ENCODE assay signal across 1 cellular context in the genomic region with DNA sequence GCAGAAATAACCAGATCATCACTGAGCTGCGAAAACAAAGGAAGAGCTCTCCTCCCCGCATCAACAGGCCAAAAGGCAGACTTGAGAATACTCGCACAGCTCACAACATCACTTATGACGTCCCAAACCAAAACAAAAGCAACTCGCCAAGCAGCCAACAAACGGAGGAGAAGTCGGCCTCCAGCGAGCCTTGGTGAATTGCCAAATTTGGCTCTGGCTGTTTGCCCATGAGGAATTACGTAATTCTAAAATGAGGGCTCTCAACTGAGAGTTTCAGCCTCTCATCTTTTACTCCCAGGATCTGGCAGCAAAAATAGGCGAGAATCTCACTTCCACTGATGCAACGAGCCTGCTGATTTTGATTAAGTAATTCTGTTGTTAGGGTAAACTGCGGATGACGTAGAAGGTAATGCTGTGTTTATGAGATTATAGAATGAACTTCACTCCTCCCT.
A peak's percentile ranks its signal among the peaks of the same experiment; 100 is the strongest.
TF ChIP-seq lines count a peak whose summit lies in the region.

No MANE protein-coding gene starts in this region.

TF ChIP-seq in HEK293, 187 proteins besides CTCF, POLR2A, EP300 and RAD21 (continued from another document):
- TF ChIP-seq, protein P1, sequence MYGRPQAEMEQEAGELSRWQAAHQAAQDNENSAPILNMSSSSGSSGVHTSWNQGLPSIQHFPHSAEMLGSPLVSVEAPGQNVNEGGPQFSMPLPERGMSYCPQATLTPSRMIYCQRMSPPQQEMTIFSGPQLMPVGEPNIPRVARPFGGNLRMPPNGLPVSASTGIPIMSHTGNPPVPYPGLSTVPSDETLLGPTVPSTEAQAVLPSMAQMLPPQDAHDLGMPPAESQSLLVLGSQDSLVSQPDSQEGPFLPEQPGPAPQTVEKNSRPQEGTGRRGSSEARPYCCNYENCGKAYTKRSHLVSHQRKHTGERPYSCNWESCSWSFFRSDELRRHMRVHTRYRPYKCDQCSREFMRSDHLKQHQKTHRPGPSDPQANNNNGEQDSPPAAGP (tag by site-specific recombination; IDR thresholded peaks at IDR 0.05): no peak
- TF ChIP-seq, protein P2, sequence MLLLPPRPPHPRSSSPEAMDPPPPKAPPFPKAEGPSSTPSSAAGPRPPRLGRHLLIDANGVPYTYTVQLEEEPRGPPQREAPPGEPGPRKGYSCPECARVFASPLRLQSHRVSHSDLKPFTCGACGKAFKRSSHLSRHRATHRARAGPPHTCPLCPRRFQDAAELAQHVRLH (tag by site-specific recombination; IDR thresholded peaks at IDR 0.05): 0 out of 2 replicates have a peak, but pooled peaks have one; percentile 52
- TF ChIP-seq ZNF391 (tag by site-specific recombination; IDR thresholded peaks at IDR 0.05; ENCODE audit: borderline replicate concordance, low read depth) (no peak), KLF1 (tag by site-specific recombination; IDR thresholded peaks at IDR 0.05) (no peak), ZNF473 (tag by site-specific recombination; IDR thresholded peaks at IDR 0.05) (no peak), ZNF423 (tag by site-specific recombination; IDR thresholded peaks at IDR 0.05) (no peak), ZNF571 (tag by site-specific recombination; IDR thresholded peaks at IDR 0.05) (no peak), ZNF114 (tag by site-specific recombination; IDR thresholded peaks at IDR 0.05) (no peak), ZNF175 (tag by site-specific recombination; IDR thresholded peaks at IDR 0.05) (no peak), OSR2 (tag by site-specific recombination; IDR thresholded peaks at IDR 0.05) (peak; percentile 29; the same call in 1 of the 2 replicates), ZNF830 (tag by site-specific recombination; IDR thresholded peaks at IDR 0.05; ENCODE audit: low read depth) (no peak), PRDM1 (tag by site-specific recombination; IDR thresholded peaks at IDR 0.05) (peak; percentile 68), MEIS1 (CRISPR knock-in tag; IDR thresholded peaks at IDR 0.05; ENCODE audit: borderline replicate concordance) (no peak), FEZF1 (tag by site-specific recombination; IDR thresholded peaks at IDR 0.05) (peak; percentile 58), TRIM28 (IDR thresholded peaks at IDR 0.05; ENCODE audit: borderline replicate concordance, low read length) (peak; percentile 43; the same call in 1 of the 2 replicates), ZXDB (tag by site-specific recombination; IDR thresholded peaks at IDR 0.05) (0 out of 2 replicates have a peak, but pooled peaks have one; percentile 20), ZBTB8A (tag by site-specific recombination; IDR thresholded peaks at IDR 0.05) (peak; percentile 66), BCL11A (tag by site-specific recombination; IDR thresholded peaks at IDR 0.05; ENCODE audit: low read depth) (no peak), MYNN (tag by site-specific recombination; IDR thresholded peaks at IDR 0.05; ENCODE audit: borderline replicate concordance) (no peak), WT1 (tag by site-specific recombination; IDR thresholded peaks at IDR 0.05) (no peak), ZNF561 (tag by site-specific recombination; IDR thresholded peaks at IDR 0.05; ENCODE audit: borderline replicate concordance) (peak; percentile 41; the same call in 1 of the 2 replicates), ZNF335 (tag by site-specific recombination; conservative IDR thresholded peaks at IDR 0.05) (0 out of 2 replicates have a peak, but pooled peaks have one; percentile 8), ZNF785 (tag by site-specific recombination; IDR thresholded peaks at IDR 0.05) (no peak), ZNF138 (tag by site-specific recombination; IDR thresholded peaks at IDR 0.05; ENCODE audit: borderline replicate concordance) (no peak), ZNF510 (tag by site-specific recombination; IDR thresholded peaks at IDR 0.05; ENCODE audit: insufficient replicate concordance) (peak; percentile 19), SP3 (tag by site-specific recombination; IDR thresholded peaks at IDR 0.05) (no peak), ZNF768 (tag by site-specific recombination; IDR thresholded peaks at IDR 0.05) (no peak)
- TF ChIP-seq, protein P3, sequence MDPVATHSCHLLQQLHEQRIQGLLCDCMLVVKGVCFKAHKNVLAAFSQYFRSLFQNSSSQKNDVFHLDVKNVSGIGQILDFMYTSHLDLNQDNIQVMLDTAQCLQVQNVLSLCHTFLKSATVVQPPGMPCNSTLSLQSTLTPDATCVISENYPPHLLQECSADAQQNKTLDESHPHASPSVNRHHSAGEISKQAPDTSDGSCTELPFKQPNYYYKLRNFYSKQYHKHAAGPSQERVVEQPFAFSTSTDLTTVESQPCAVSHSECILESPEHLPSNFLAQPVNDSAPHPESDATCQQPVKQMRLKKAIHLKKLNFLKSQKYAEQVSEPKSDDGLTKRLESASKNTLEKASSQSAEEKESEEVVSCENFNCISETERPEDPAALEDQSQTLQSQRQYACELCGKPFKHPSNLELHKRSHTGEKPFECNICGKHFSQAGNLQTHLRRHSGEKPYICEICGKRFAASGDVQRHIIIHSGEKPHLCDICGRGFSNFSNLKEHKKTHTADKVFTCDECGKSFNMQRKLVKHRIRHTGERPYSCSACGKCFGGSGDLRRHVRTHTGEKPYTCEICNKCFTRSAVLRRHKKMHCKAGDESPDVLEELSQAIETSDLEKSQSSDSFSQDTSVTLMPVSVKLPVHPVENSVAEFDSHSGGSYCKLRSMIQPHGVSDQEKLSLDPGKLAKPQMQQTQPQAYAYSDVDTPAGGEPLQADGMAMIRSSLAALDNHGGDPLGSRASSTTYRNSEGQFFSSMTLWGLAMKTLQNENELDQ (tag by site-specific recombination; IDR thresholded peaks at IDR 0.05; ENCODE audit: low read depth): no peak
- TF ChIP-seq, protein P4, sequence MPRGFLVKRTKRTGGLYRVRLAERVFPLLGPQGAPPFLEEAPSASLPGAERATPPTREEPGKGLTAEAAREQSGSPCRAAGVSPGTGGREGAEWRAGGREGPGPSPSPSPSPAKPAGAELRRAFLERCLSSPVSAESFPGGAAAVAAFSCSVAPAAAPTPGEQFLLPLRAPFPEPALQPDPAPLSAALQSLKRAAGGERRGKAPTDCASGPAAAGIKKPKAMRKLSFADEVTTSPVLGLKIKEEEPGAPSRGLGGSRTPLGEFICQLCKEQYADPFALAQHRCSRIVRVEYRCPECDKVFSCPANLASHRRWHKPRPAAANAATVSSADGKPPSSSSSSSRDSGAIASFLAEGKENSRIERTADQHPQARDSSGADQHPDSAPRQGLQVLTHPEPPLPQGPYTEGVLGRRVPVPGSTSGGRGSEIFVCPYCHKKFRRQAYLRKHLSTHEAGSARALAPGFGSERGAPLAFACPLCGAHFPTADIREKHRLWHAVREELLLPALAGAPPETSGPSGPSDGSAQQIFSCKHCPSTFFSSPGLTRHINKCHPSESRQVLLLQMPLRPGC (tag by site-specific recombination; IDR thresholded peaks at IDR 0.05): no peak
- TF ChIP-seq, protein P5, sequence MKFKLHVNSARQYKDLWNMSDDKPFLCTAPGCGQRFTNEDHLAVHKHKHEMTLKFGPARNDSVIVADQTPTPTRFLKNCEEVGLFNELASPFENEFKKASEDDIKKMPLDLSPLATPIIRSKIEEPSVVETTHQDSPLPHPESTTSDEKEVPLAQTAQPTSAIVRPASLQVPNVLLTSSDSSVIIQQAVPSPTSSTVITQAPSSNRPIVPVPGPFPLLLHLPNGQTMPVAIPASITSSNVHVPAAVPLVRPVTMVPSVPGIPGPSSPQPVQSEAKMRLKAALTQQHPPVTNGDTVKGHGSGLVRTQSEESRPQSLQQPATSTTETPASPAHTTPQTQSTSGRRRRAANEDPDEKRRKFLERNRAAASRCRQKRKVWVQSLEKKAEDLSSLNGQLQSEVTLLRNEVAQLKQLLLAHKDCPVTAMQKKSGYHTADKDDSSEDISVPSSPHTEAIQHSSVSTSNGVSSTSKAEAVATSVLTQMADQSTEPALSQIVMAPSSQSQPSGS (tag by site-specific recombination; IDR thresholded peaks at IDR 0.05; ENCODE audit: low read depth): peak; percentile 98
- TF ChIP-seq, protein P6, sequence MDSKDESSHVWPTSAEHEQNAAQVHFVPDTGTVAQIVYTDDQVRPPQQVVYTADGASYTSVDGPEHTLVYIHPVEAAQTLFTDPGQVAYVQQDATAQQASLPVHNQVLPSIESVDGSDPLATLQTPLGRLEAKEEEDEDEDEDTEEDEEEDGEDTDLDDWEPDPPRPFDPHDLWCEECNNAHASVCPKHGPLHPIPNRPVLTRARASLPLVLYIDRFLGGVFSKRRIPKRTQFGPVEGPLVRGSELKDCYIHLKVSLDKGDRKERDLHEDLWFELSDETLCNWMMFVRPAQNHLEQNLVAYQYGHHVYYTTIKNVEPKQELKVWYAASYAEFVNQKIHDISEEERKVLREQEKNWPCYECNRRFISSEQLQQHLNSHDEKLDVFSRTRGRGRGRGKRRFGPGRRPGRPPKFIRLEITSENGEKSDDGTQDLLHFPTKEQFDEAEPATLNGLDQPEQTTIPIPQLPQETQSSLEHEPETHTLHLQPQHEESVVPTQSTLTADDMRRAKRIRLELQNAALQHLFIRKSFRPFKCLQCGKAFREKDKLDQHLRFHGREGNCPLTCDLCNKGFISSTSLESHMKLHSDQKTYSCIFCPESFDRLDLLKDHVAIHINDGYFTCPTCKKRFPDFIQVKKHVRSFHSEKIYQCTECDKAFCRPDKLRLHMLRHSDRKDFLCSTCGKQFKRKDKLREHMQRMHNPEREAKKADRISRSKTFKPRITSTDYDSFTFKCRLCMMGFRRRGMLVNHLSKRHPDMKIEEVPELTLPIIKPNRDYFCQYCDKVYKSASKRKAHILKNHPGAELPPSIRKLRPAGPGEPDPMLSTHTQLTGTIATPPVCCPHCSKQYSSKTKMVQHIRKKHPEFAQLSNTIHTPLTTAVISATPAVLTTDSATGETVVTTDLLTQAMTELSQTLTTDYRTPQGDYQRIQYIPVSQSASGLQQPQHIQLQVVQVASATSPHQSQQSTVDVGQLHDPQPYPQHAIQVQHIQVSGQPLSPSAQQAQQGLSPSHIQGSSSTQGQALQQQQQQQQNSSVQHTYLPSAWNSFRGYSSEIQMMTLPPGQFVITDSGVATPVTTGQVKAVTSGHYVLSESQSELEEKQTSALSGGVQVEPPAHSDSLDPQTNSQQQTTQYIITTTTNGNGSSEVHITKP (tag by site-specific recombination; IDR thresholded peaks at IDR 0.05): peak; percentile 41
- TF ChIP-seq, protein P7, sequence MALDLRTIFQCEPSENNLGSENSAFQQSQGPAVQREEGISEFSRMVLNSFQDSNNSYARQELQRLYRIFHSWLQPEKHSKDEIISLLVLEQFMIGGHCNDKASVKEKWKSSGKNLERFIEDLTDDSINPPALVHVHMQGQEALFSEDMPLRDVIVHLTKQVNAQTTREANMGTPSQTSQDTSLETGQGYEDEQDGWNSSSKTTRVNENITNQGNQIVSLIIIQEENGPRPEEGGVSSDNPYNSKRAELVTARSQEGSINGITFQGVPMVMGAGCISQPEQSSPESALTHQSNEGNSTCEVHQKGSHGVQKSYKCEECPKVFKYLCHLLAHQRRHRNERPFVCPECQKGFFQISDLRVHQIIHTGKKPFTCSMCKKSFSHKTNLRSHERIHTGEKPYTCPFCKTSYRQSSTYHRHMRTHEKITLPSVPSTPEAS (tag by site-specific recombination; IDR thresholded peaks at IDR 0.05): no peak
- TF ChIP-seq, protein P8, sequence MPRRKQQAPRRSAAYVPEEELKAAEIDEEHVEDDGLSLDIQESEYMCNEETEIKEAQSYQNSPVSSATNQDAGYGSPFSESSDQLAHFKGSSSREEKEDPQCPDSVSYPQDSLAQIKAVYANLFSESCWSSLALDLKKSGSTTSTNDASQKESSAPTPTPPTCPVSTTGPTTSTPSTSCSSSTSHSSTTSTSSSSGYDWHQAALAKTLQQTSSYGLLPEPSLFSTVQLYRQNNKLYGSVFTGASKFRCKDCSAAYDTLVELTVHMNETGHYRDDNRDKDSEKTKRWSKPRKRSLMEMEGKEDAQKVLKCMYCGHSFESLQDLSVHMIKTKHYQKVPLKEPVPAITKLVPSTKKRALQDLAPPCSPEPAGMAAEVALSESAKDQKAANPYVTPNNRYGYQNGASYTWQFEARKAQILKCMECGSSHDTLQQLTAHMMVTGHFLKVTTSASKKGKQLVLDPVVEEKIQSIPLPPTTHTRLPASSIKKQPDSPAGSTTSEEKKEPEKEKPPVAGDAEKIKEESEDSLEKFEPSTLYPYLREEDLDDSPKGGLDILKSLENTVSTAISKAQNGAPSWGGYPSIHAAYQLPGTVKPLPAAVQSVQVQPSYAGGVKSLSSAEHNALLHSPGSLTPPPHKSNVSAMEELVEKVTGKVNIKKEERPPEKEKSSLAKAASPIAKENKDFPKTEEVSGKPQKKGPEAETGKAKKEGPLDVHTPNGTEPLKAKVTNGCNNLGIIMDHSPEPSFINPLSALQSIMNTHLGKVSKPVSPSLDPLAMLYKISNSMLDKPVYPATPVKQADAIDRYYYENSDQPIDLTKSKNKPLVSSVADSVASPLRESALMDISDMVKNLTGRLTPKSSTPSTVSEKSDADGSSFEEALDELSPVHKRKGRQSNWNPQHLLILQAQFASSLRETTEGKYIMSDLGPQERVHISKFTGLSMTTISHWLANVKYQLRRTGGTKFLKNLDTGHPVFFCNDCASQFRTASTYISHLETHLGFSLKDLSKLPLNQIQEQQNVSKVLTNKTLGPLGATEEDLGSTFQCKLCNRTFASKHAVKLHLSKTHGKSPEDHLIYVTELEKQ (tag by site-specific recombination; IDR thresholded peaks at IDR 0.05; ENCODE audit: borderline replicate concordance): no peak
- TF ChIP-seq, protein P9, sequence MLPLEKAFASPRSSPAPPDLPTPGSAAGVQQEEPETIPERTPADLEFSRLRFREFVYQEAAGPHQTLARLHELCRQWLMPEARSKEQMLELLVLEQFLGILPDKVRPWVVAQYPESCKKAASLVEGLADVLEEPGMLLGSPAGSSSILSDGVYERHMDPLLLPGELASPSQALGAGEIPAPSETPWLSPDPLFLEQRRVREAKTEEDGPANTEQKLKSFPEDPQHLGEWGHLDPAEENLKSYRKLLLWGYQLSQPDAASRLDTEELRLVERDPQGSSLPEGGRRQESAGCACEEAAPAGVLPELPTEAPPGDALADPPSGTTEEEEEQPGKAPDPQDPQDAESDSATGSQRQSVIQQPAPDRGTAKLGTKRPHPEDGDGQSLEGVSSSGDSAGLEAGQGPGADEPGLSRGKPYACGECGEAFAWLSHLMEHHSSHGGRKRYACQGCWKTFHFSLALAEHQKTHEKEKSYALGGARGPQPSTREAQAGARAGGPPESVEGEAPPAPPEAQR (tag by site-specific recombination; IDR thresholded peaks at IDR 0.05): no peak
